8 cellular contexts compared by ENCODE assay signal in the genomic region with DNA sequence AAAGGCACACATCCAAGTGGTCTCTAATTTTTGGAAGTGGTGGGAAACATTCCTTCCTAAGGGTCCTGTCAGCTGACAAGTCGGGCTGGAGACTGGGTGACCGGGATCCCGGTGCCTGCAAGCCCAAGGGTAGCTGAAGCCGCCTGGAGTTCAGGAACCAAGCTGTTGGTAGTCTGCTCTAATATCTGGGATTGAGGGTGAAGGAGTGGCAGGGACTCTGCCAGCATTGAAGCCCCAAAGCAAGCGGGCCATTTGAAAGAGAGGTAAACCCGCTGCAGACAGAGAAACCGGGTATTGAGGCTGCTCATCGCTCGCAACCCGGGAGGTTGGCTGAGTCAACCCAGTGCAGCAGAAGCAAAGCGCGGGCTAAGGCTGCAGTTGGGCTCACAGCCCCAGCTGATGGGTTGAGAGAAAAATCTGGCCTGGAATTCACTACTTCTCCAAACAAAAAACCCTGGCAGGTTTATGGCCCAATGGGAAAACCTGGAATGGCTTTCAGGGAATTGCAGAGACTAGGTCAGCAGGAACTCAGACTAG. TPM values are rescaled to one million over a fixed set of nuclear protein-coding genes. Genes with fewer than 3 reads are reported as not detected.
DNase-seq lines count a peak whose midpoint lies in the region; ATAC-seq and TF ChIP-seq lines count a peak whose summit lies in the region.

No MANE protein-coding gene starts in this region.

- no peak overlapping the region for H4K8ac ChIP-seq in H9 (replicated peaks; ENCODE audit: insufficient read length, low read depth, low read length)

- H3T11ph ChIP-seq in H9 (ENCODE audit: low read length): no peak overlapping the region

- no peaks in the 10 kb centered on the region for H3K9me3 ChIP-seq in H9 (ENCODE audit: control insufficient read depth, low read depth, low read length)

- no peaks in the 10 kb centered on the region for H4K20me1 ChIP-seq in H9 (ENCODE audit: control insufficient read depth, insufficient read depth, insufficient read length)

- H2BK120ac ChIP-seq in H9 (ENCODE audit: low read depth, low read length, poor library complexity, severe bottlenecking): no peak overlapping the region

- no peak for ATAC-seq in GM21529 (IDR thresholded peaks at IDR 0.05; ENCODE audit: unreplicated experiment)

- H4K91ac ChIP-seq in H9 (ENCODE audit: insufficient read length, low read depth, low read length): no peak overlapping the region

- no peaks in the 10 kb centered on the region for H3K9me3 Mint-ChIP-seq in H9

- H3K4me2 ChIP-seq in H9 (ENCODE audit: insufficient read depth, insufficient read length, low read length): peak overlapping the region; percentile 99

- no peaks in the 10 kb centered on the region for H3K79me1 ChIP-seq in H9 (ENCODE audit: insufficient read depth, low read depth, low read length, poor library complexity, severe bottlenecking)

- no peak overlapping the region for H3K18ac ChIP-seq in H9 (ENCODE audit: insufficient read length, low read depth, low read length)

- H3K4me3 Mint-ChIP-seq in H9: peak overlapping the region; percentile 69 to 84

- H2AFZ ChIP-seq in H9 (ENCODE audit: low read length): peak overlapping the region; percentile 99

- no peak overlapping the region for H2AK5ac ChIP-seq in H9 (ENCODE audit: insufficient read length, low read length)

- peaks cover 10 to 12% of the 10 kb centered on the region in 2 experiments for H3K4me1 Mint-ChIP-seq in H9

- DNase-seq in AG20443 (ENCODE audit: low spot score) (peak; percentile 89), H9 (peak; percentile 90), NCI-H446 treated with DMSO at 0.1 percent for 48 hours (lab: John Stamatoyannopoulos, UW) (peak; percentile 91), astrocyte of the hippocampus (ENCODE audit: low read depth, low spot score) (peak; percentile 93), hippocampal formation (lab: John Stamatoyannopoulos, UW) (peak; percentile 4 to 64), retina (peak; percentile 88)
- DNase-seq in NK-92 treated with Interleukin-12 subunit alpha and Interleukin-12 subunit beta, amount 100 ng/mL, for 24 hours (lab: John Stamatoyannopoulos, UW): no peak

- H3K14ac ChIP-seq in H9 (ENCODE audit: insufficient read depth, low read length): peak overlapping the region; percentile 83

- peaks cover 10% of the 10 kb centered on the region for H3K23me2 ChIP-seq in H9 (ENCODE audit: insufficient read length, low read depth, low read length, poor library complexity, severe bottlenecking)

- H3K4ac ChIP-seq in H9 (ENCODE audit: low read depth, low read length): no peak overlapping the region

- no peaks in the 10 kb centered on the region for H3K79me2 ChIP-seq in H9 (ENCODE audit: insufficient read depth, low read length)

- H3K27ac Mint-ChIP-seq in H9: no peak overlapping the region

- H2BK5ac ChIP-seq in H9 (ENCODE audit: insufficient read length, low read length): no peak overlapping the region

- no peak overlapping the region for H2BK20ac ChIP-seq in H9 (ENCODE audit: low read depth, low read length, poor library complexity, severe bottlenecking)

- no peak overlapping the region for H3K23ac ChIP-seq in H9 (ENCODE audit: insufficient read length, low read depth, low read length)

- no peak overlapping the region for H2BK15ac ChIP-seq in H9 (ENCODE audit: low read depth, low read length)

- H3K56ac ChIP-seq in H9 (ENCODE audit: insufficient read length, low read depth, low read length): no peak overlapping the region

- no peak for TF ChIP-seq CTCF in H9 (conservative IDR thresholded peaks at IDR 0.05)

- H2BK12ac ChIP-seq in H9 (ENCODE audit: insufficient read length, low read depth, low read length): no peak overlapping the region

- H3K36me3 Mint-ChIP-seq in H9 (ENCODE audit: insufficient read depth in 1 of 3, low read depth in 3 of 3): no peaks in the 10 kb centered on the region

- WGBS in H9 (ENCODE audit: extremely low coverage, insufficient read length, low lambda C conversion rate): no CpG with 5 or more reads among the region's 12 CpGs

- H3K27me3 ChIP-seq in H9 (ENCODE audit: insufficient read depth, low read length): peaks cover 2% of the 10 kb centered on the region; the same call in 1 of the 2 replicates

- H3K27ac ChIP-seq in H9 (ENCODE audit: insufficient read length, low read depth, low read length): no peak overlapping the region

- no peak overlapping the region for H4K5ac ChIP-seq in H9 (ENCODE audit: insufficient read length, low read depth, low read length)

- peaks cover 60% of the 10 kb centered on the region for H3K27me3 Mint-ChIP-seq in H9 (ENCODE audit: low read depth)

- H3K4me1 ChIP-seq in H9 (ENCODE audit: insufficient read depth, low read length): 0 out of 2 replicates have a peak, but pooled peaks cover 3% of the 10 kb centered on the region

- H3K9ac ChIP-seq in H9 (ENCODE audit: extremely low read depth, insufficient read length, low read length): peak overlapping the region; percentile 65

RNA-seq across cellular contexts. Expression of a gene that starts 28.2 kb away (rescaled TPM):
- 18.9 and 20.2 TPM in 2 replicates for total RNA-seq in H9 (2021)
